Comparison of ENCODE assay signal across 8 cellular contexts in genomic region chr14:34460841-34461240, GRCh38. TPM values are rescaled to one million over a fixed set of nuclear protein-coding genes. Genes with fewer than 3 reads are reported as not detected.
DNase-seq lines count a peak whose midpoint lies in the region; ATAC-seq, FAIRE-seq and TF ChIP-seq lines count a peak whose summit lies in the region.

No MANE protein-coding gene starts in this region.

- H3K9me3 ChIP-seq in Peyer's patch = no peaks in the 10 kb centered on the region

- TF ChIP-seq CTCF in Peyer's patch (IDR thresholded peaks at IDR 0.05) (no peak), epithelial cell of proximal tubule (conservative IDR thresholded peaks at IDR 0.05; ENCODE audit: low read depth, low read length) (no peak), progenitor cell of endocrine pancreas (IDR thresholded peaks at IDR 0.05; ENCODE audit: unreplicated experiment) (no peak)

- peak overlapping the region in 3 of 4 donors; percentile 82 to 98 (median 98) for H3K27ac ChIP-seq in Peyer's patch

- no peaks in the 10 kb centered on the region for H3K9me3 Mint-ChIP-seq in progenitor cell of endocrine pancreas (ENCODE audit: low read depth)

- DNase-seq in ELR (ENCODE audit: low read depth) = peak; percentile 38
- no peak for DNase-seq in Peyer's patch
- DNase-seq in epithelial cell of proximal tubule (ENCODE audit: low read depth) = no peak
- no peak for DNase-seq in progenitor cell of endocrine pancreas (ENCODE audit: low spot score, unreplicated experiment)
- no peak for DNase-seq in stimulated activated CD4-positive, alpha-beta T cell treated with anti-CD3 and anti-CD28 coated beads, Interleukin-2, amount 100 ng/mL, for 48 hours
- DNase-seq in HTR-8/SVneo (ENCODE audit: insufficient read length, low spot score) = no peak
- DNase-seq in RPMI8226 = no peak

- H3K27me3 ChIP-seq in Peyer's patch = no peaks in the 10 kb centered on the region

- peaks cover 3% of the 10 kb centered on the region for H3K36me3 Mint-ChIP-seq in progenitor cell of endocrine pancreas (ENCODE audit: insufficient read depth)

- peak overlapping the region; percentile 88 for H3K4me3 Mint-ChIP-seq in progenitor cell of endocrine pancreas (ENCODE audit: low read depth)

- peaks cover 19% of the 10 kb centered on the region for H3K4me1 Mint-ChIP-seq in progenitor cell of endocrine pancreas (ENCODE audit: low read depth)

- no peak for FAIRE-seq in HTR-8/SVneo (lab: Jason Lieb, UNC)

- H3K4me1 ChIP-seq in Peyer's patch = peaks cover 0 to 22% (median 0%) of the 10 kb centered on the region in 4 donors

- H3K4me3 ChIP-seq in Peyer's patch (peak overlapping the region in 3 of 4 donors; percentile 67 to 95 (median 82)), epithelial cell of proximal tubule (ENCODE audit: low read depth, low read length) (peak overlapping the region; percentile 71)

- no peak for TF ChIP-seq POLR2A in Peyer's patch (IDR thresholded peaks at IDR 0.05)

- H3K27me3 Mint-ChIP-seq in progenitor cell of endocrine pancreas = no peaks in the 10 kb centered on the region

- no peak for ATAC-seq in HG03095 (IDR thresholded peaks at IDR 0.05; ENCODE audit: unreplicated experiment)

- H3K36me3 ChIP-seq in Peyer's patch = peaks cover 0 to 9% (median 0%) of the 10 kb centered on the region in 3 donors

- H3K27ac Mint-ChIP-seq in progenitor cell of endocrine pancreas = peak overlapping the region; percentile 93

RNA-seq across cellular contexts. Expression of gene SPTSSA, which starts 1.2 kb away (rescaled TPM):
- total RNA-seq in Peyer's patch = 10 to 100 TPM; 17.0 to 31.4 (median 21.7) TPM
- total RNA-seq in epithelial cell of proximal tubule = 9.8 and 12.9 TPM in 2 replicates
- total RNA-seq in progenitor cell of endocrine pancreas = 17.4 and 20.2 TPM in 2 replicates
